ENCODE assay signal across 22 cellular contexts in genomic region chr15:69537085-69537484, GRCh38.
A peak's percentile ranks its signal among the peaks of the same experiment; 100 is the strongest.
DNase-seq lines count a peak whose midpoint lies in the region; ATAC-seq and TF ChIP-seq lines count a peak whose summit lies in the region.
"Had no signal": no experiment of that assay in that cellular context is flagged by ENCODE, and none has a peak within 500 bp of the region (broad histone marks: within the 10 kb centered on the region; RNA-seq: fewer than 3 reads in every experiment).

No MANE protein-coding gene starts in this region.

- H3K36me3 Mint-ChIP-seq in mesothelial cell of epicardium = no peaks in the 10 kb centered on the region
- H3K36me3 Mint-ChIP-seq: activated naive CD8-positive, alpha-beta T cell treated with anti-CD3 and anti-CD28 coated beads, Interleukin-2, amount 10 ng/mL, durations not matched to agents 7 days and 5 days had no signal

- H3K36me3 ChIP-seq in IMR-90 (ENCODE audit: control insufficient read depth, insufficient read depth, low read length) (no peaks in the 10 kb centered on the region), uterus (no peaks in the 10 kb centered on the region)
- H3K36me3 ChIP-seq: brain microvascular endothelial cell, colonic mucosa, ovary, Peyer's patch, sigmoid colon, tibial artery had no signal

- H2AK9ac ChIP-seq in IMR-90 (replicated peaks; ENCODE audit: low read depth, low read length, poor library complexity) = peak overlapping the region; percentile 10

- WGBS in IMR-90 (ENCODE audit: extremely low coverage in 2 of 2, insufficient read length in 1 of 2), 2 experiments = 100% methylated on average over 2 of the region's 3 CpGs; no CpG with 5 or more reads in 1 of the 2 experiments

- intact Hi-C loops in IMR-90 (cut with micrococcal nuclease) (no loop called here), uterus (cut with DNase I; ENCODE audit: low total_unique reads) (no loop called here)

- peak overlapping the region; percentile 57 for H3K27ac Mint-ChIP-seq in mesothelial cell of epicardium
- H3K27ac Mint-ChIP-seq: activated naive CD8-positive, alpha-beta T cell treated with anti-CD3 and anti-CD28 coated beads, Interleukin-2, amount 10 ng/mL, durations not matched to agents 7 days and 5 days; immature natural killer cell had no signal

- no peak overlapping the region for H2BK15ac ChIP-seq in IMR-90 (ENCODE audit: low read depth, low read length)

- H3K9me3 ChIP-seq in IMR-90 (ENCODE audit: control insufficient read depth, insufficient read depth, low read length) = no peaks in the 10 kb centered on the region
- H3K9me3 ChIP-seq in uterus = no peaks in the 10 kb centered on the region
- H3K9me3 ChIP-seq: colonic mucosa, ovary, Peyer's patch, sigmoid colon, tibial artery had no signal

- peaks cover 38% of the 10 kb centered on the region for H3K4me1 Mint-ChIP-seq in mesothelial cell of epicardium

- H3K27me3 Mint-ChIP-seq in mesothelial cell of epicardium (ENCODE audit: low read depth) = peaks cover 14% of the 10 kb centered on the region

- no peak overlapping the region for H3K4ac ChIP-seq in IMR-90 (ENCODE audit: low read depth, low read length)

- no peak for TF ChIP-seq POLR2A in IMR-90 (IDR thresholded peaks at IDR 0.05; ENCODE audit: low read depth, low read length)
- no peak for TF ChIP-seq POLR2A in uterus (IDR thresholded peaks at IDR 0.05)

- no peaks in the 10 kb centered on the region for H3K9me3 Mint-ChIP-seq in mesothelial cell of epicardium
- H3K9me3 Mint-ChIP-seq: activated naive CD8-positive, alpha-beta T cell treated with anti-CD3 and anti-CD28 coated beads, Interleukin-2, amount 10 ng/mL, durations not matched to agents 7 days and 5 days; immature natural killer cell had no signal

- H3K27ac ChIP-seq in IMR-90 (ENCODE audit: insufficient read depth, low read length) (no peak overlapping the region), uterus (no peak overlapping the region)
- H3K27ac ChIP-seq: brain microvascular endothelial cell, colonic mucosa, ovary, Peyer's patch, sigmoid colon, SK-N-MC, tibial artery had no signal

- CTCF ChIA-PET in IMR-90 (lab: Yijun Ruan, JAX) = no interaction called here

- H4K8ac ChIP-seq in IMR-90 (ENCODE audit: low read depth in 2 of 2, low read length in 2 of 2) = no peak overlapping the region

- DNase-seq in DMS 273 (lab: John Stamatoyannopoulos, UW; ENCODE audit: unreplicated experiment) = peak; percentile 21
- DNase-seq in IMR-90 = no peak
- DNase-seq in SK-N-DZ (ENCODE audit: low spot score) = peak; percentile 37
- DNase-seq in mesothelial cell of epicardium (ENCODE audit: low spot score in 2 of 2, unreplicated experiment in 2 of 2) = no peak
- DNase-seq in uterus = no peak
- DNase-seq: activated naive CD8-positive, alpha-beta T cell treated with anti-CD3 and anti-CD28 coated beads, Interleukin-2, amount 10 ng/mL, durations not matched to agents 7 days and 5 days; AML-193; brain microvascular endothelial cell; colonic mucosa; head of caudate nucleus; immature natural killer cell; NCI-H187; ovary; Peyer's patch; sigmoid colon; stimulated activated naive CD4-positive, alpha-beta T cell; T-helper 9 cell; tibial artery had no signal

- H2BK120ac ChIP-seq in IMR-90 (ENCODE audit: low read depth, low read length) = no peak overlapping the region

- TF ChIP-seq RAD21 in IMR-90 (IDR thresholded peaks at IDR 0.05; ENCODE audit: low read length) = no peak

- TF ChIP-seq CTCF in IMR-90 (conservative IDR thresholded peaks at IDR 0.05; ENCODE audit: low read depth, low read length) (no peak), mesothelial cell of epicardium (IDR thresholded peaks at IDR 0.05; ENCODE audit: unreplicated experiment) (no peak), uterus (IDR thresholded peaks at IDR 0.05) (no peak)

- H3K23ac ChIP-seq in IMR-90 (ENCODE audit: low read depth, low read length) = no peak overlapping the region

- no peak overlapping the region for H3K4me3 Mint-ChIP-seq in mesothelial cell of epicardium
- H3K4me3 Mint-ChIP-seq: activated naive CD8-positive, alpha-beta T cell treated with anti-CD3 and anti-CD28 coated beads, Interleukin-2, amount 10 ng/mL, durations not matched to agents 7 days and 5 days; immature natural killer cell had no signal

- H3K9me1 ChIP-seq in IMR-90 (ENCODE audit: insufficient read depth, low read length) = no peaks in the 10 kb centered on the region

- dilution Hi-C loops in IMR-90 (cut with HindIII; ENCODE audit: low sequenced_read_pairs, unreplicated experiment) = no loop called here

- H2BK20ac ChIP-seq in IMR-90 (ENCODE audit: low read depth, low read length) = no peak overlapping the region

- H2BK5ac ChIP-seq in IMR-90 (ENCODE audit: low read depth, low read length, poor library complexity, severe bottlenecking) = no peak overlapping the region

- H3K14ac ChIP-seq in IMR-90 (replicated peaks; ENCODE audit: low read depth, low read length) = no peak overlapping the region

- H2AK5ac ChIP-seq in IMR-90 (ENCODE audit: low read depth, low read length) = no peak overlapping the region

- no peaks in the 10 kb centered on the region for H4K20me1 ChIP-seq in IMR-90 (ENCODE audit: insufficient read depth, low read length)

- no peak overlapping the region for H4K5ac ChIP-seq in IMR-90 (ENCODE audit: low read depth, low read length)

- no peak overlapping the region for H3K9ac ChIP-seq in IMR-90 (ENCODE audit: low read depth, low read length)

- H3K79me1 ChIP-seq in IMR-90 (ENCODE audit: low read depth in 1 of 2, low read length in 2 of 2) = no peaks in the 10 kb centered on the region

- no TSS peak for BruUV-seq in IMR-90 (replicated peaks; lab: Mats Ljungman, UMichigan)

- ATAC-seq in IMR-90 (ENCODE audit: low read depth) (no peak), GM18858 (IDR thresholded peaks at IDR 0.05; ENCODE audit: unreplicated experiment) (no peak), GM21737 (IDR thresholded peaks at IDR 0.05; ENCODE audit: unreplicated experiment) (no peak)

- no peak overlapping the region for H4K91ac ChIP-seq in IMR-90 (ENCODE audit: insufficient read depth, low read depth, low read length)

- H3K56ac ChIP-seq in IMR-90 (ENCODE audit: extremely low read depth, insufficient read depth, low read length) = no peak overlapping the region

- peaks cover 42% of the 10 kb centered on the region for H3K27me3 ChIP-seq in IMR-90 (ENCODE audit: control insufficient read depth, insufficient read depth, low read length)
- no peaks in the 10 kb centered on the region for H3K27me3 ChIP-seq in uterus
- H3K27me3 ChIP-seq: colonic mucosa, ovary, Peyer's patch, sigmoid colon, tibial artery had no signal

- H3K4me2 ChIP-seq in IMR-90 (ENCODE audit: low read depth, low read length) = no peak overlapping the region

- no peak overlapping the region for H2AFZ ChIP-seq in IMR-90 (replicated peaks; ENCODE audit: low read length, poor library complexity)

- H3K4me1 ChIP-seq in IMR-90 (ENCODE audit: control insufficient read depth, insufficient read depth, low read length) (no peaks in the 10 kb centered on the region), uterus (no peaks in the 10 kb centered on the region)
- H3K4me1 ChIP-seq: colonic mucosa, Peyer's patch had no signal

- POLR2A ChIA-PET in IMR-90 (lab: Charles Lee; ENCODE audit: unreplicated experiment) = no interaction called here

- in situ Hi-C loops in IMR-90 (cut with MboI; ENCODE audit: low sequenced_read_pairs) = no loop called here

- H3K4me3 ChIP-seq in IMR-90 (ENCODE audit: insufficient read depth, low read depth, low read length) (no peak overlapping the region), uterus (no peak overlapping the region)
- H3K4me3 ChIP-seq: colonic mucosa, lung, ovary, Peyer's patch, sigmoid colon, SK-N-MC, tibial artery had no signal

- no peak overlapping the region for H3K18ac ChIP-seq in IMR-90 (ENCODE audit: low read depth, low read length)

TF ChIP-seq in IMR-90, 13 proteins besides CTCF, POLR2A, EP300 and RAD21:
- TF ChIP-seq BHLHE40 (IDR thresholded peaks at IDR 0.05; ENCODE audit: low read depth, low read length) (no peak), MXI1 (IDR thresholded peaks at IDR 0.05; ENCODE audit: borderline replicate concordance, low read depth, low read length) (no peak), USF2 (IDR thresholded peaks at IDR 0.05; ENCODE audit: low read depth, low read length) (no peak), CEBPB (IDR thresholded peaks at IDR 0.05; ENCODE audit: low read depth, low read length) (no peak), SMC3 (IDR thresholded peaks at IDR 0.05; ENCODE audit: low read depth, low read length) (no peak), FOS (IDR thresholded peaks at IDR 0.05; ENCODE audit: low read depth, low read length) (no peak), RFX5 (IDR thresholded peaks at IDR 0.05; ENCODE audit: low read depth, low read length) (no peak), MAZ (IDR thresholded peaks at IDR 0.05; ENCODE audit: borderline replicate concordance, low read depth, low read length) (no peak), ELK1 (IDR thresholded peaks at IDR 0.05; ENCODE audit: borderline replicate concordance, low read depth, low read length) (no peak), NFE2L2 (IDR thresholded peaks at IDR 0.05; ENCODE audit: low read depth, low read length) (no peak), RCOR1 (IDR thresholded peaks at IDR 0.05; ENCODE audit: insufficient replicate concordance, low read length) (no peak), CHD1 (IDR thresholded peaks at IDR 0.05; ENCODE audit: low read depth, low read length) (no peak), MAFK (IDR thresholded peaks at IDR 0.05; ENCODE audit: low read depth, low read length) (no peak)
TF ChIP-seq in IMR-90: peak in this region for 0.

Comparison
In these comparisons a context has a peak if more than half of its experiments do, and no peak if none do; other contexts are left out.
1. DNase-seq: peak in DMS 273 (single experiment) and SK-N-DZ (single experiment); none in IMR-90 (single experiment), mesothelial cell of epicardium (0 of 2) and uterus (0 of 2).